Comparison of ENCODE assay signal across 8 cellular contexts in the genomic region with DNA sequence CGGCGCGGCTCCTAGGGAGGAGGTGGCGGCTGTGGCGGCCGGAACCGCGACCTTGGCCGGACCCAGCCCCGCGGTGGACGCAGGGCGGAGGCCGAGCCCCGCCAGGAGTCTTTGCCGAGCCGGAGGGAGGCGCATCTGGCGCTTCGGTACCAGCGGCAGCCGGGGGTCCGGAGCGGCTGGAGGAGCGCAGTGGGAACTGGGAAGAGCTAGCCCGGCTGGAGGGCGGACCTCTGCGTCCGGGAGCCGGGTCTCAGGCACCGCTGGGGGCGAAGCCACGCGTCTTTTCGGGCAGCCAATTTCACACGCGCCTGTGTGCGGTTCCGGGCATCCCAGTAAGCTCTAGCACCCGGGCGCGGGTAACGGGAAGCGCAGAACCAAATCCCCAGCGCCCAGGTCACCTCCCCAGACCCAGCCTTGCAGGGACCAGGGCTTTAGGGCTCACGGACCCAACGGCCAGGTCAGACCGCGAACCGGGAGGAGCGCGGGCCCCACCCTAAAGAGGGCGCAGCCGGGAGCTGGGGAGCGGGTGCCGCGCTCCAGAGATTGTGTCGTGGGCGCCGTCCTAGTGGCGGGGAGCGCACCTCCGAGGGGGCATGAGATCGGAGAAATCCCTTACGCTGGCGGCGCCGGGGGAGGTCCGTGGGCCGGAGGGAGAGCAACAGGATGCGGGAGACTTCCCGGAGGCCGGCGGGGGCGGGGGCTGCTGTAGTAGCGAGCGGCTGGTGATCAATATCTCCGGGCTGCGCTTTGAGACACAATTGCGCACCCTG.
DNase-seq lines count a peak whose midpoint lies in the region; ATAC-seq, FAIRE-seq and TF ChIP-seq lines count a peak whose summit lies in the region.

No MANE protein-coding gene starts in this region.

- DNase-seq in GM12892 (ENCODE audit: insufficient read length) (peak; percentile 21), WERI-Rb-1 (no peak), left ventricle myocardium superior (no peak), gastrocnemius medialis (no peak), DMS 273 treated with DMSO at 0.1 percent for 48 hours (lab: John Stamatoyannopoulos, UW) (no peak), HuH-7.5 (ENCODE audit: low spot score) (no peak), NAMALWA (ENCODE audit: low spot score) (no peak)

- H3K9me3 ChIP-seq in WERI-Rb-1 (ENCODE audit: severe bottlenecking) (no peaks in the 10 kb centered on the region), gastrocnemius medialis (no peaks in the 10 kb centered on the region)

- H3K27ac ChIP-seq in WERI-Rb-1 (no peak overlapping the region), gastrocnemius medialis (no peak overlapping the region)

- no peaks in the 10 kb centered on the region for H3K4me1 ChIP-seq in gastrocnemius medialis

- ATAC-seq in left ventricle myocardium superior (peak; percentile 41), gastrocnemius medialis (no peak), GM18868 (IDR thresholded peaks at IDR 0.05; ENCODE audit: unreplicated experiment) (no peak)

- H3K4me3 ChIP-seq in WERI-Rb-1 (ENCODE audit: low read depth, low read length) (peak overlapping the region; percentile 60), gastrocnemius medialis (peak overlapping the region; percentile 17 to 40 (median 28))

- in situ Hi-C loops in gastrocnemius medialis (cut with MboI; ENCODE audit: low sequenced_read_pairs in 4 of 4) = no loop called here

- no peak for FAIRE-seq in GM12892 (lab: Jason Lieb, UNC)

- intact Hi-C loops in left ventricle myocardium superior (cut with micrococcal nuclease) (no loop called here), gastrocnemius medialis (cut with DNase I; ENCODE audit: low total_unique reads) (no loop called here)

- H3K27me3 ChIP-seq in WERI-Rb-1 (ENCODE audit: insufficient read depth, low read depth, severe bottlenecking) (no peaks in the 10 kb centered on the region), gastrocnemius medialis (peaks cover 25 to 47% (median 34%) of the 10 kb centered on the region in 3 donors)

- no peak for TF ChIP-seq POLR2A in GM12892 (IDR thresholded peaks at IDR 0.05; ENCODE audit: low read depth, low read length)
- TF ChIP-seq POLR2A in gastrocnemius medialis (IDR thresholded peaks at IDR 0.05) = no peak

- no peaks in the 10 kb centered on the region for H3K36me3 ChIP-seq in WERI-Rb-1
- H3K36me3 ChIP-seq in gastrocnemius medialis = no peaks in the 10 kb centered on the region

- no peak for TF ChIP-seq CTCF in WERI-Rb-1 (IDR thresholded peaks at IDR 0.05; ENCODE audit: low read depth, low read length)
- no peak for TF ChIP-seq CTCF in gastrocnemius medialis (IDR thresholded peaks at IDR 0.05 in 4 of 5, conservative IDR thresholded peaks at IDR 0.05 in 1 of 5)
